Comparison of ENCODE assay signal across 20 cellular contexts in genomic region chr1:24123611-24124010, GRCh38. TPM values are rescaled to one million over a fixed set of nuclear protein-coding genes. Genes with fewer than 3 reads are reported as not detected.
DNase-seq lines count a peak whose midpoint lies in the region; ATAC-seq and TF ChIP-seq lines count a peak whose summit lies in the region.
"Had no signal": no experiment of that assay in that cellular context is flagged by ENCODE, and none has a peak within 500 bp of the region (broad histone marks: within the 10 kb centered on the region; RNA-seq: fewer than 3 reads in every experiment).

No MANE protein-coding gene starts in this region.

- H3K4me1 ChIP-seq in body of pancreas: peaks cover 96% of the 10 kb centered on the region
- H3K4me1 ChIP-seq in lower lobe of right lung: peaks cover 11% of the 10 kb centered on the region
- H3K4me1 ChIP-seq in upper lobe of right lung: peaks cover 6% of the 10 kb centered on the region

- no peaks in the 10 kb centered on the region for H3K4me1 Mint-ChIP-seq in natural killer cell treated with Interleukin-12 subunit alpha and Interleukin-12 subunit beta and Interleukin-15 and Interleukin-18, amount 100 ng/mL, for 72 hours (ENCODE audit: low read depth in 2 of 2)
- H3K4me1 Mint-ChIP-seq in natural killer cell: no peaks in the 10 kb centered on the region
- H3K4me1 Mint-ChIP-seq in stimulated activated effector memory CD8-positive, alpha-beta T cell treated with anti-CD3 and anti-CD28 coated beads, Interleukin-12 subunit alpha, Interleukin-12 subunit beta, amount 100 ng/mL, for 72 hours: no peaks in the 10 kb centered on the region
- H3K4me1 Mint-ChIP-seq: B cell had no signal

- no peak for TF ChIP-seq POLR2A in body of pancreas (IDR thresholded peaks at IDR 0.05)

- ATAC-seq in natural killer cell treated with Interleukin-12 subunit alpha and Interleukin-12 subunit beta and Interleukin-15 and Interleukin-18, amount 100 ng/mL, for 72 hours: no peak
- ATAC-seq in natural killer cell (no peak), body of pancreas (no peak), lower lobe of right lung (no peak), upper lobe of right lung (no peak), GM19452 (IDR thresholded peaks at IDR 0.05; ENCODE audit: unreplicated experiment) (no peak)
- ATAC-seq in stimulated activated effector memory CD8-positive, alpha-beta T cell treated with anti-CD3 and anti-CD28 coated beads, Interleukin-12 subunit alpha, Interleukin-12 subunit beta, amount 100 ng/mL, for 72 hours: no peak
- ATAC-seq: A549; CD8-positive, alpha-beta T cell had no signal

- H3K27me3 Mint-ChIP-seq in natural killer cell treated with Interleukin-12 subunit alpha and Interleukin-12 subunit beta and Interleukin-15 and Interleukin-18, amount 100 ng/mL, for 72 hours: peaks cover 2 to 3% of the 10 kb centered on the region in 2 donors
- H3K27me3 Mint-ChIP-seq in natural killer cell (ENCODE audit: low read depth in 2 of 2): no peaks in the 10 kb centered on the region

- no peak for TF ChIP-seq CTCF in natural killer cell (IDR thresholded peaks at IDR 0.05)
- no peak for TF ChIP-seq CTCF in body of pancreas (IDR thresholded peaks at IDR 0.05)
- no peak for TF ChIP-seq CTCF in lower lobe of right lung (IDR thresholded peaks at IDR 0.05)
- no peak for TF ChIP-seq CTCF in upper lobe of right lung (IDR thresholded peaks at IDR 0.05)

- intact Hi-C loops in natural killer cell (cut with micrococcal nuclease): no loop called here
- intact Hi-C loops in body of pancreas (cut with DNase I): no loop called here
- intact Hi-C loops in lower lobe of right lung (cut with DNase I): no loop called here
- intact Hi-C loops in upper lobe of right lung (cut with DNase I): no loop called here

- no peaks in the 10 kb centered on the region for H3K27me3 ChIP-seq in body of pancreas
- H3K27me3 ChIP-seq in lower lobe of right lung (ENCODE audit: low read depth): no peaks in the 10 kb centered on the region
- H3K27me3 ChIP-seq in upper lobe of right lung: no peaks in the 10 kb centered on the region
- H3K27me3 ChIP-seq: BLaER1 treated with 17β-estradiol and CSF1 and Interleukin-3, amounts not matched to agents 10 nM and 100 nM had no signal

- peak overlapping the region; percentile 25 to 89 (median 49) for H3K27ac ChIP-seq in body of pancreas
- no peak overlapping the region for H3K27ac ChIP-seq in lower lobe of right lung
- no peak overlapping the region for H3K27ac ChIP-seq in upper lobe of right lung
- H3K27ac ChIP-seq: 22Rv1; A549; BLaER1 treated with 17β-estradiol and CSF1 and Interleukin-3, amounts not matched to agents 10 nM and 100 nM; C4-2B had no signal

- no peaks in the 10 kb centered on the region for H3K9me3 Mint-ChIP-seq in natural killer cell treated with Interleukin-12 subunit alpha and Interleukin-12 subunit beta and Interleukin-15 and Interleukin-18, amount 100 ng/mL, for 72 hours
- H3K9me3 Mint-ChIP-seq in natural killer cell: no peaks in the 10 kb centered on the region
- no peaks in the 10 kb centered on the region for H3K9me3 Mint-ChIP-seq in stimulated activated effector memory CD8-positive, alpha-beta T cell treated with anti-CD3 and anti-CD28 coated beads, Interleukin-12 subunit alpha, Interleukin-12 subunit beta, amount 100 ng/mL, for 72 hours
- H3K9me3 Mint-ChIP-seq: CD4-positive, alpha-beta T cell; CD8-positive, alpha-beta T cell had no signal

- H3K36me3 ChIP-seq in body of pancreas (replicated peaks in 1 of 2; ENCODE audit: insufficient read depth in 1 of 2, low read depth in 2 of 2) (peaks cover 0 to 3% of the 10 kb centered on the region in 2 donors), lower lobe of right lung (no peaks in the 10 kb centered on the region), upper lobe of right lung (no peaks in the 10 kb centered on the region)
- H3K36me3 ChIP-seq: BLaER1 treated with 17β-estradiol and CSF1 and Interleukin-3, amounts not matched to agents 10 nM and 100 nM had no signal

- H3K9me3 ChIP-seq in body of pancreas (no peaks in the 10 kb centered on the region), lower lobe of right lung (no peaks in the 10 kb centered on the region), upper lobe of right lung (no peaks in the 10 kb centered on the region)
- H3K9me3 ChIP-seq: A549; BLaER1 treated with 17β-estradiol and CSF1 and Interleukin-3, amounts not matched to agents 10 nM and 100 nM; Caco-2 had no signal

- peak; percentile 31 for DNase-seq in natural killer cell treated with Interleukin-12 subunit alpha and Interleukin-12 subunit beta and Interleukin-15 and Interleukin-18, amount 100 ng/mL, for 72 hours (ENCODE audit: low spot score)
- DNase-seq in natural killer cell (no peak), body of pancreas (no peak), lower lobe of right lung (peak; percentile 24), upper lobe of right lung (peak; percentile 44), glomerular visceral epithelial cell (ENCODE audit: extremely low spot score) (no peak)
- DNase-seq in stimulated activated effector memory CD8-positive, alpha-beta T cell treated with anti-CD3 and anti-CD28 coated beads, Interleukin-12 subunit alpha, Interleukin-12 subunit beta, amount 100 ng/mL, for 72 hours (ENCODE audit: low spot score in 2 of 2): no peak
- DNase-seq: AML-193; Caco-2; Calu3; CD4-positive, alpha-beta T cell; CD8-positive, alpha-beta T cell; DMS79 treated with DMSO at 0.1 percent for 48 hours; GF-D8 had no signal

- no peaks in the 10 kb centered on the region for H3K36me3 Mint-ChIP-seq in natural killer cell treated with Interleukin-12 subunit alpha and Interleukin-12 subunit beta and Interleukin-15 and Interleukin-18, amount 100 ng/mL, for 72 hours
- H3K36me3 Mint-ChIP-seq in natural killer cell: no peaks in the 10 kb centered on the region
- no peaks in the 10 kb centered on the region for H3K36me3 Mint-ChIP-seq in stimulated activated effector memory CD8-positive, alpha-beta T cell treated with anti-CD3 and anti-CD28 coated beads, Interleukin-12 subunit alpha, Interleukin-12 subunit beta, amount 100 ng/mL, for 72 hours
- H3K36me3 Mint-ChIP-seq: CD8-positive, alpha-beta T cell had no signal

- H3K4me3 Mint-ChIP-seq in natural killer cell treated with Interleukin-12 subunit alpha and Interleukin-12 subunit beta and Interleukin-15 and Interleukin-18, amount 100 ng/mL, for 72 hours: no peak overlapping the region
- no peak overlapping the region for H3K4me3 Mint-ChIP-seq in natural killer cell
- no peak overlapping the region for H3K4me3 Mint-ChIP-seq in stimulated activated effector memory CD8-positive, alpha-beta T cell treated with anti-CD3 and anti-CD28 coated beads, Interleukin-12 subunit alpha, Interleukin-12 subunit beta, amount 100 ng/mL, for 72 hours
- H3K4me3 Mint-ChIP-seq: B cell; CD4-positive, alpha-beta T cell; CD8-positive, alpha-beta T cell had no signal

- no peak overlapping the region for H3K4me3 ChIP-seq in body of pancreas
- H3K4me3 ChIP-seq in lower lobe of right lung: no peak overlapping the region
- no peak overlapping the region for H3K4me3 ChIP-seq in upper lobe of right lung
- H3K4me3 ChIP-seq: A549; BLaER1 treated with 17β-estradiol and CSF1 and Interleukin-3, amounts not matched to agents 10 nM and 100 nM had no signal

- WGBS in body of pancreas, 2 donors: 70 to 75% methylated on average over 6 of the region's 6 CpGs

- H3K27ac Mint-ChIP-seq in natural killer cell treated with Interleukin-12 subunit alpha and Interleukin-12 subunit beta and Interleukin-15 and Interleukin-18, amount 100 ng/mL, for 72 hours: no peak overlapping the region
- H3K27ac Mint-ChIP-seq in natural killer cell: no peak overlapping the region
- no peak overlapping the region for H3K27ac Mint-ChIP-seq in stimulated activated effector memory CD8-positive, alpha-beta T cell treated with anti-CD3 and anti-CD28 coated beads, Interleukin-12 subunit alpha, Interleukin-12 subunit beta, amount 100 ng/mL, for 72 hours
- H3K27ac Mint-ChIP-seq: B cell; CD4-positive, alpha-beta T cell; CD8-positive, alpha-beta T cell had no signal

RNA-seq across cellular contexts. Expression of gene MYOM3, which starts 11.7 kb away (rescaled TPM):
- total RNA-seq in natural killer cell treated with Interleukin-12 subunit alpha and Interleukin-12 subunit beta and Interleukin-15 and Interleukin-18, amount 100 ng/mL, for 72 hours: not detected
- total RNA-seq in natural killer cell (under 1 TPM in 1 of 3 donors, not detected in 2; 0.08 TPM), body of pancreas (1 to 10 TPM; 2.3 to 4.3 TPM), lower lobe of right lung (0.15 TPM), upper lobe of right lung (0.69 TPM)
- total RNA-seq: B cell; Caco-2; CD4-positive, alpha-beta T cell; CD8-positive, alpha-beta T cell had no signal

RNA-seq across cellular contexts. Expression of gene IL22RA1, which starts 19.3 kb away (rescaled TPM):
- not detected for total RNA-seq in natural killer cell treated with Interleukin-12 subunit alpha and Interleukin-12 subunit beta and Interleukin-15 and Interleukin-18, amount 100 ng/mL, for 72 hours
- total RNA-seq in natural killer cell: not detected
- total RNA-seq in body of pancreas: 100 to 1,000 TPM in 1 of 2 donors, 10 to 100 TPM in 1; 49.1 to 133 TPM
- 0.83 TPM for total RNA-seq in lower lobe of right lung
- total RNA-seq in upper lobe of right lung: 0.87 TPM
- total RNA-seq: CD4-positive, alpha-beta T cell; CD8-positive, alpha-beta T cell had no signal

Comparison
In these comparisons a context has a peak if more than half of its experiments do, and no peak if none do; other contexts are left out.
1. DNase-seq: peak in natural killer cell treated with Interleukin-12 subunit alpha and Interleukin-12 subunit beta and Interleukin-15 and Interleukin-18, amount 100 ng/mL, for 72 hours (single experiment), lower lobe of right lung (single experiment) and upper lobe of right lung (single experiment); none in natural killer cell (single experiment), body of pancreas (0 of 4), stimulated activated effector memory CD8-positive, alpha-beta T cell treated with anti-CD3 and anti-CD28 coated beads, Interleukin-12 subunit alpha, Interleukin-12 subunit beta, amount 100 ng/mL, for 72 hours (0 of 2) and glomerular visceral epithelial cell (single experiment).
2. H3K27ac ChIP-seq: peak in body of pancreas (4 of 4); none in lower lobe of right lung (single experiment) and upper lobe of right lung (single experiment).
3. RNA of gene IL22RA1, which starts 19.3 kb away (total RNA-seq): 49.1 to 133 TPM in body of pancreas; 0.87 TPM in upper lobe of right lung (single experiment), 0.83 TPM in lower lobe of right lung (single experiment), not detected in natural killer cell treated with Interleukin-12 subunit alpha and Interleukin-12 subunit beta and Interleukin-15 and Interleukin-18, amount 100 ng/mL, for 72 hours and not detected in natural killer cell; every median in the first group is over 10 times any median in the second.